ENCODE assay signal across 16 cellular contexts in the genomic region with DNA sequence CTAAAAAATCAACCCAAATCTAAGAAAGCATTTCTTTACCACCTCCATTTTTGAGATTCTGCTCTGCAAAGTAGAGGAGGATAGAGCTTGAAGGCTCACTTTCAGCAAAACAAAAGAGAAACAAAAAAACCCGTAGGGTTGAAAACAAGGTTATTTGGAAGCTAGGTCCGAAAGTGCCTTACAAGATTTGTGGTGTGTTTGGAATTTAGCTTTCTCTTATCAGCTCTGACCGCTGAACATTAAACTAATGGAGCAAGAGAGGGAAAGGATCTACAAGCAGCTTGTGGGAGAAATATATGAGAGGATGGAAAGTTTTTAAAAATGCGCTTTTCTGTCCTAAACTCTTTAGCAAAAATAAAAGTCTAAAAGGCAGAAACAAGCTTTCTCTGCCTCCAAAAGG.
"Had no signal": no experiment of that assay in that cellular context is flagged by ENCODE, and none has a peak within 500 bp of the region (broad histone marks: within the 10 kb centered on the region; RNA-seq: fewer than 3 reads in every experiment).

No MANE protein-coding gene starts in this region.

- H3K9me3 Mint-ChIP-seq: activated naive CD4-positive, alpha-beta T cell treated with anti-CD3 and anti-CD28 coated beads, Interleukin-2, amount 10 ng/mL, durations not matched to agents 7 days and 5 days; activated T-helper 2 cell treated with anti-CD3 and anti-CD28 coated beads, Interferon-gamma antibody, Interleukin-2, Interleukin-4, amounts not matched to agents 10 μg/mL and 5 μg/mL and 100 μg/mL, durations not matched to agents 14 hours and 24 hours and 36 hours had no signal

- H3K27me3 Mint-ChIP-seq: activated naive CD4-positive, alpha-beta T cell treated with anti-CD3 and anti-CD28 coated beads, Interleukin-2, amount 10 ng/mL, durations not matched to agents 7 days and 5 days had no signal

- H3K4me1 Mint-ChIP-seq: T-helper 17 cell had no signal

- DNase-seq: activated CD4-positive, alpha-beta T cell treated with anti-CD3 and anti-CD28 coated beads, Interleukin-2, amount 50 U/mL, for 1 hour; activated naive CD4-positive, alpha-beta T cell treated with anti-CD3 and anti-CD28 coated beads, Interleukin-2, amount 10 ng/mL, durations not matched to agents 7 days and 5 days; activated T-cell treated with anti-CD3 and anti-CD28 coated beads for 4 hours; amniotic stem cell; esophagus squamous epithelium; kidney glomerular epithelial cell; naive thymus-derived CD4-positive, alpha-beta T cell; nucleus accumbens; stimulated activated CD4-positive, alpha-beta T cell treated with anti-CD3 and anti-CD28 coated beads, Interleukin-2, amount 100 ng/mL, for 48 hours; stimulated activated naive CD4-positive, alpha-beta T cell treated with Interleukin-2 at 50 U/mL for 16 hours; T-helper 17 cell; trophoblast cell had no signal

- H3K36me3 Mint-ChIP-seq: activated naive CD4-positive, alpha-beta T cell treated with anti-CD3 and anti-CD28 coated beads, Interleukin-2, amount 10 ng/mL, durations not matched to agents 7 days and 5 days; naive thymus-derived CD4-positive, alpha-beta T cell had no signal

- H3K27ac Mint-ChIP-seq: activated naive CD4-positive, alpha-beta T cell treated with anti-CD3 and anti-CD28 coated beads, Interleukin-2, amount 10 ng/mL, durations not matched to agents 7 days and 5 days; activated T-helper 2 cell treated with anti-CD3 and anti-CD28 coated beads, Interferon-gamma antibody, Interleukin-2, Interleukin-4, amounts not matched to agents 10 μg/mL and 5 μg/mL and 100 μg/mL, durations not matched to agents 14 hours and 24 hours and 36 hours; progenitor cell of endocrine pancreas; T-helper 17 cell had no signal

- ATAC-seq: gastroesophageal sphincter; naive thymus-derived CD4-positive, alpha-beta T cell; T-helper 17 cell had no signal

- H3K4me3 Mint-ChIP-seq: activated naive CD4-positive, alpha-beta T cell treated with anti-CD3 and anti-CD28 coated beads, Interleukin-2, amount 10 ng/mL, durations not matched to agents 7 days and 5 days; naive thymus-derived CD4-positive, alpha-beta T cell; T-helper 17 cell had no signal

- H3K4me1 ChIP-seq: esophagus squamous epithelium, gastroesophageal sphincter had no signal

- H3K4me3 ChIP-seq: esophagus squamous epithelium, gastroesophageal sphincter, lung had no signal

- H3K36me3 ChIP-seq: esophagus squamous epithelium, gastroesophageal sphincter had no signal

- H3K27me3 ChIP-seq: esophagus squamous epithelium, gastroesophageal sphincter had no signal

- H3K27ac ChIP-seq: esophagus squamous epithelium, gastroesophageal sphincter had no signal

- H3K9me3 ChIP-seq: esophagus squamous epithelium, gastroesophageal sphincter had no signal
